11 cellular contexts compared by ENCODE assay signal in the genomic region with DNA sequence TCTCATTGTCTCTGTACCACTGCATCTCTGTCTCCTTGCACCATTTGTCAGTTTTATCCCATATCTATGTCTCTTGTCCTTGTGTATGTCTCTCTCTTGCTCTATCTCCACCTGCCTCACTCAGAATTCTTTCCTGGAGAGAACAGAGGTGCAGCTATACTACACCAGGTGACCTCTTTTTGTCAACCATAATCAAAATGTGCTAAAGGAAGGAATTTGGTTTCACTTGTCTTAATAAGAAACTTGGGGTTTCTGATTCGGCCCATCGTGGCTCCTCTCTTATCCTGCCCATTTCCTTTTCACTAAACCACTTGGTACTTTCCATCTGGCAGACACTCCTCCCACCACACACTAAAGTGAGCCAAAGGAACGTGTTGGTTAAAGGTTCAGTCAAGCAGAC. TPM values are rescaled to one million over a fixed set of nuclear protein-coding genes. Genes with fewer than 3 reads are reported as not detected.
DNase-seq lines count a peak whose midpoint lies in the region; ATAC-seq and TF ChIP-seq lines count a peak whose summit lies in the region.
"Had no signal": no experiment of that assay in that cellular context is flagged by ENCODE, and none has a peak within 500 bp of the region (broad histone marks: within the 10 kb centered on the region; RNA-seq: fewer than 3 reads in every experiment).

No MANE protein-coding gene starts in this region.

- peaks cover 30% of the 10 kb centered on the region for H3K36me3 Mint-ChIP-seq in CD4-positive, alpha-beta T cell (ENCODE audit: low read depth)

- no peaks in the 10 kb centered on the region for H3K27me3 ChIP-seq in CD4-positive, alpha-beta T cell (ENCODE audit: control insufficient read depth, insufficient read depth, low read length)

- H3K9me3 Mint-ChIP-seq in CD4-positive, alpha-beta T cell, result no peaks in the 10 kb centered on the region

- H3K27ac ChIP-seq in CD4-positive, alpha-beta T cell (ENCODE audit: low read depth, low read length), result no peak overlapping the region
- H3K27ac ChIP-seq: parathyroid adenoma had no signal

- H3K27me3 Mint-ChIP-seq in CD4-positive, alpha-beta T cell, result no peaks in the 10 kb centered on the region
- H3K27me3 Mint-ChIP-seq: B cell had no signal

- H3K27ac Mint-ChIP-seq in CD4-positive, alpha-beta T cell, result no peak overlapping the region
- H3K27ac Mint-ChIP-seq: B cell had no signal

- DNase-seq in CD4-positive, alpha-beta T cell, result no peak
- DNase-seq in MV-4-11 (lab: John Stamatoyannopoulos, UW) (peak; percentile 73), GF-D8 (lab: John Stamatoyannopoulos, UW) (no peak), NCI-H1930 (lab: John Stamatoyannopoulos, UW) (no peak), HT-29 (ENCODE audit: low spot score) (no peak)

- H3K4me1 Mint-ChIP-seq in CD4-positive, alpha-beta T cell (ENCODE audit: low read depth), result peaks cover 22% of the 10 kb centered on the region

- H3K4me3 Mint-ChIP-seq in CD4-positive, alpha-beta T cell, result no peak overlapping the region
- H3K4me3 Mint-ChIP-seq: B cell had no signal

- POLR2A ChIA-PET in CD4-positive, alpha-beta T cell (lab: Charles Lee), result no interaction called here

- H3K9me3 ChIP-seq in CD4-positive, alpha-beta T cell (ENCODE audit: control insufficient read depth, low read length), result no peaks in the 10 kb centered on the region

- intact Hi-C loops in CD4-positive, alpha-beta T cell (cut with DNase I, micrococcal nuclease), result no loop called here

- peak; percentile 37 for ATAC-seq in CD4-positive, alpha-beta T cell (ENCODE audit: poor library complexity)
- ATAC-seq in GM18909 (IDR thresholded peaks at IDR 0.05; ENCODE audit: poor library complexity, unreplicated experiment) (peak; percentile 81), HG02759 (IDR thresholded peaks at IDR 0.05; ENCODE audit: unreplicated experiment) (peak; percentile 82), GM21576 (IDR thresholded peaks at IDR 0.05; ENCODE audit: unreplicated experiment) (no peak)
- ATAC-seq: HepG2 had no signal

- no peak for TF ChIP-seq CTCF in CD4-positive, alpha-beta T cell (IDR thresholded peaks at IDR 0.05)

- CTCF ChIA-PET in CD4-positive, alpha-beta T cell (lab: Charles Lee), result no interaction called here

RNA-seq across cellular contexts. Expression of gene C11orf42, which starts 2.0 kb away (rescaled TPM):
- not detected for total RNA-seq in CD4-positive, alpha-beta T cell
- not detected in 2 replicates for total RNA-seq in HT-29 (2014; rRNA removed; shearing (Covaris generic))
- total RNA-seq: B cell, HepG2 had no signal

RNA-seq across cellular contexts. Expression of gene OR52W1, which starts 4.3 kb away (rescaled TPM):
- total RNA-seq in CD4-positive, alpha-beta T cell, result not detected
- total RNA-seq in HT-29 (2014; rRNA removed; shearing (Covaris generic)), result not detected in 2 replicates
- total RNA-seq: B cell, HepG2 had no signal

RNA-seq across cellular contexts. Expression of gene FHIP1B, which starts 31.1 kb away (rescaled TPM):
- 10 to 100 TPM; 26.7 to 27.7 TPM for total RNA-seq in CD4-positive, alpha-beta T cell
- total RNA-seq in HT-29 (2014; rRNA removed; shearing (Covaris generic)), result 98.4 and 136 TPM in 2 replicates

RNA-seq across cellular contexts. Expression of gene OR52B2, which starts 33.2 kb away (rescaled TPM):
- not detected for total RNA-seq in CD4-positive, alpha-beta T cell
- total RNA-seq in HT-29 (2014; rRNA removed; shearing (Covaris generic)), result 0.42 TPM in 1 of 2 replicates, not detected in the other
- total RNA-seq: B cell, HepG2 had no signal

RNA-seq across cellular contexts. Expression of gene CNGA4, which starts 35.6 kb away (rescaled TPM):
- total RNA-seq in CD4-positive, alpha-beta T cell, result under 1 TPM in 1 of 2 experiments, not detected in 1; 0.16 TPM
- 0.63 TPM in 1 of 2 replicates, not detected in the other for total RNA-seq in HT-29 (2014; rRNA removed; shearing (Covaris generic))
- total RNA-seq: HepG2 had no signal
